34 cellular contexts compared by ENCODE assay signal in genomic region chr5:53116597-53116996, GRCh38.
"Had no signal": no experiment of that assay in that cellular context is flagged by ENCODE, and none has a peak within 500 bp of the region (broad histone marks: within the 10 kb centered on the region; RNA-seq: fewer than 3 reads in every experiment).

No MANE protein-coding gene starts in this region.

- H3K27ac ChIP-seq: adrenal gland, body of pancreas, breast epithelium, Peyer's patch, SJSA1, VCaP had no signal

- DNase-seq: activated B cell treated with CpG ODN at 0.5 μM for 24 hours; activated CD4-positive, alpha-beta memory T cell treated with anti-CD3 and anti-CD28 coated beads for 36 hours; activated CD4-positive, alpha-beta T cell treated with anti-CD3 and anti-CD28 coated beads for 4 hours; activated CD4-positive, alpha-beta T cell treated with anti-CD3 and anti-CD28 coated beads, Interleukin-2, amount 50 U/mL, for 1 hour; activated CD4-positive, CD25-positive, alpha-beta regulatory T cell treated with anti-CD3 and anti-CD28 coated beads, Interleukin-2, amount 50 U/mL, for 72 hours; activated CD8-positive, alpha-beta memory T cell treated with anti-CD3 and anti-CD28 coated beads, Interleukin-2, amount 50 U/mL, for 4 hours; activated gamma-delta T cell treated with Interleukin-2 at 50 U/mL for 16 hours; activated naive CD4-positive, alpha-beta T cell treated with anti-CD3 and anti-CD28 coated beads for 36 hours; activated T-cell treated with anti-CD3 and anti-CD28 coated beads for 4 hours; activated T-cell treated with anti-CD3 and anti-CD28 coated beads, Interleukin-2, amount 50 U/mL, for 4 hours; adrenal gland; body of pancreas; Karpas-422; NCI-H1048; NCI-H1105 treated with DMSO at 0.1 percent for 48 hours; NCI-H1436 treated with DMSO at 0.1 percent for 48 hours; NCI-H1930; NCI-H2081 treated with DMSO at 0.1 percent for 48 hours; NCI-H226; NCI-H446 treated with DMSO at 0.1 percent for 48 hours; NCI-H524; PC-3; Peyer's patch; RPMI8226; SHP77 treated with DMSO at 0.1 percent for 48 hours; T-cell; T-helper 2 cell; T-helper 9 cell had no signal

- H3K36me3 ChIP-seq: adrenal gland, breast epithelium, Peyer's patch, SJSA1 had no signal

- H3K9me3 ChIP-seq: adrenal gland, body of pancreas, breast epithelium, Peyer's patch, SJSA1 had no signal

- H3K27me3 ChIP-seq: adrenal gland, body of pancreas, breast epithelium, Peyer's patch, SJSA1 had no signal

- FAIRE-seq: astrocyte had no signal

- ATAC-seq: activated naive CD4-positive, alpha-beta T cell treated with anti-CD3 and anti-CD28 coated beads, Interleukin-2, amount 50 U/mL, for 72 hours; activated T-cell treated with anti-CD3 and anti-CD28 coated beads, Interleukin-2, amount 50 U/mL, for 4 hours; body of pancreas; PC-3; SK-N-SH treated with all-trans-retinoic acid at 6 μM for 48 hours; T-cell had no signal

- H3K4me3 ChIP-seq: adrenal gland, body of pancreas, breast epithelium, Peyer's patch, SJSA1 had no signal

- H3K4me1 ChIP-seq: adrenal gland, body of pancreas, breast epithelium, Peyer's patch, SJSA1 had no signal
